Comparison of ENCODE assay signal across 4 cellular contexts in genomic region chr11:89893245-89893644, GRCh38. TPM values are rescaled to one million over a fixed set of nuclear protein-coding genes. Genes with fewer than 3 reads are reported as not detected.
"Had no signal": no experiment of that assay in that cellular context is flagged by ENCODE, and none has a peak within 500 bp of the region (broad histone marks: within the 10 kb centered on the region; RNA-seq: fewer than 3 reads in every experiment).

No MANE protein-coding gene starts in this region.

RNA-seq across cellular contexts. Expression of gene TRIM64B, which starts 15.0 kb away (rescaled TPM):
- total RNA-seq: LHCN-M2, M059J, MCF 10A, NCI-H460 had no signal

RNA-seq across cellular contexts. Expression of gene TRIM49D1, which starts 28.8 kb away (rescaled TPM):
- total RNA-seq: LHCN-M2, M059J, MCF 10A, NCI-H460 had no signal

RNA-seq across cellular contexts. Expression of gene TRIM49D2, which starts 30.6 kb away (rescaled TPM):
- total RNA-seq: LHCN-M2, M059J, MCF 10A, NCI-H460 had no signal
